Comparison of ENCODE assay signal across 23 cellular contexts in the genomic region with DNA sequence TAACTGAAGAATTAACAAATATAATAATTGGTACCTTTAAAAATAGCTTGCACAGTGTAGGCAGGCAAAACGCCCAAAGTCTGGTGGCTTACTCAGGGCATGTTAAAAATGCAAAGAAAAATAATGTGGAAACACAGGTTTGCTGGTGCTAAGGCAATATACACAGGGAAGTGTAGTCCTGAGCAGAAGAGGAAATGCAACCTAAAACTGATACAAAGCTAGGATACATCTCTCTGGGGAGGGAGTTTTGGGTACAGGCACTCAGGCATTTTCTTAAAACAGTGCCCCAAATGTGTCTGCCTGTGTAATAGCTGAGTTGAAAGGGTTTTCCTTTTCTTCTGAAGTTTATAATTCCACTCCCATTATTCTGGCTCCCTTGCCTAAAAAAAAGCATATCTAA. TPM values are rescaled to one million over a fixed set of nuclear protein-coding genes. Genes with fewer than 3 reads are reported as not detected.
DNase-seq lines count a peak whose midpoint lies in the region; ATAC-seq and TF ChIP-seq lines count a peak whose summit lies in the region.
"Had no signal": no experiment of that assay in that cellular context is flagged by ENCODE, and none has a peak within 500 bp of the region (broad histone marks: within the 10 kb centered on the region; RNA-seq: fewer than 3 reads in every experiment).

No MANE protein-coding gene starts in this region.

- CTCF ChIA-PET in Calu3 (lab: Charles Lee), result no interaction called here

- H3K4me1 ChIP-seq in right lobe of liver, result peaks cover 0 to 5% (median 0%) of the 10 kb centered on the region in 4 donors
- H3K4me1 ChIP-seq: thyroid gland had no signal

- H3K27ac Mint-ChIP-seq in Calu3 (ENCODE audit: unreplicated experiment), result peak overlapping the region; percentile 18
- H3K27ac Mint-ChIP-seq in memory B cell, result peak overlapping the region; percentile 5
- H3K27ac Mint-ChIP-seq: activated CD4-positive, alpha-beta T cell treated with anti-CD3 and anti-CD28 coated beads, Interleukin-2, amount 10 ng/mL, durations not matched to agents 24 days and 14 days; activated T-helper 2 cell treated with anti-CD3 and anti-CD28 coated beads, Interferon-gamma antibody, Interleukin-2, Interleukin-4, amounts not matched to agents 10 μg/mL and 5 μg/mL and 100 μg/mL, durations not matched to agents 14 hours and 24 hours and 36 hours; nephron progenitor cell; stimulated activated naive B cell treated with anti-CD40 and anti-IgM and Interleukin-4, amounts not matched to agents 10 μg/mL and 1 μg/mL and 100 μg/mL, for 72 hours had no signal

- WGBS in right lobe of liver (ENCODE audit: insufficient coverage, low coverage, low lambda C conversion rate, missing lambda C conversion rate), result 15% methylated on average over 1 of the region's 1 CpG

- no TSS peak for BruUV-seq in Calu3 (replicated peaks; lab: Mats Ljungman, UMichigan)

- no peak overlapping the region for H3K27ac ChIP-seq in right lobe of liver
- H3K27ac ChIP-seq: body of pancreas, esophagus squamous epithelium, thyroid gland had no signal

- TF ChIP-seq CTCF in Calu3 (IDR thresholded peaks at IDR 0.05; ENCODE audit: unreplicated experiment) (no peak), right lobe of liver (IDR thresholded peaks at IDR 0.05) (no peak)

- peak; percentile 68 for ATAC-seq in GM19438 (IDR thresholded peaks at IDR 0.05; ENCODE audit: low read depth, unreplicated experiment)
- ATAC-seq in memory B cell (ENCODE audit: low read depth), result no peak
- ATAC-seq in right lobe of liver, result no peak
- ATAC-seq in esophagus mucosa, result no peak
- ATAC-seq: body of pancreas; stimulated activated naive B cell treated with anti-CD40 and anti-IgM and Interleukin-4, amounts not matched to agents 10 μg/mL and 1 μg/mL and 100 μg/mL, for 72 hours had no signal

- intact Hi-C loops in Calu3 (cut with micrococcal nuclease; ENCODE audit: unreplicated experiment), result loop anchor here (5.0 to 10.0 kb wide), 4 partner anchors 163 to 840 kb away; no protein-coding TSS in a partner anchor
- intact Hi-C loops in right lobe of liver (cut with DNase I), result no loop called here

- H3K27me3 ChIP-seq in right lobe of liver, result no peaks in the 10 kb centered on the region
- H3K27me3 ChIP-seq: body of pancreas, esophagus squamous epithelium, thyroid gland had no signal

- H3K36me3 ChIP-seq in right lobe of liver, result no peaks in the 10 kb centered on the region
- H3K36me3 ChIP-seq: esophagus squamous epithelium, thyroid gland had no signal

- H3K36me3 Mint-ChIP-seq in Calu3 (ENCODE audit: insufficient read depth, unreplicated experiment) (no peaks in the 10 kb centered on the region), memory B cell (no peaks in the 10 kb centered on the region)
- H3K36me3 Mint-ChIP-seq: stimulated activated naive B cell treated with anti-CD40 and anti-IgM and Interleukin-4, amounts not matched to agents 10 μg/mL and 1 μg/mL and 100 μg/mL, for 72 hours had no signal

- H3K4me3 Mint-ChIP-seq in Calu3 (ENCODE audit: low read depth, unreplicated experiment) (no peak overlapping the region), memory B cell (no peak overlapping the region)
- H3K4me3 Mint-ChIP-seq: activated CD4-positive, alpha-beta T cell treated with anti-CD3 and anti-CD28 coated beads, Interleukin-2, amount 10 ng/mL, durations not matched to agents 24 days and 14 days; nephron progenitor cell; stimulated activated naive B cell treated with anti-CD40 and anti-IgM and Interleukin-4, amounts not matched to agents 10 μg/mL and 1 μg/mL and 100 μg/mL, for 72 hours had no signal

- DNase-seq in Calu3 (no peak), Kasumi-1 (lab: John Stamatoyannopoulos, UW) (peak; percentile 6 to 15), memory B cell (ENCODE audit: low spot score in 2 of 2) (no peak), right lobe of liver (no peak), NCI-H187 (lab: John Stamatoyannopoulos, UW) (no peak), SW480 (ENCODE audit: low spot score) (no peak)
- DNase-seq: activated CD4-positive, alpha-beta T cell treated with anti-CD3 and anti-CD28 coated beads, Interleukin-2, amount 10 ng/mL, durations not matched to agents 24 days and 14 days; body of pancreas; DMS79 treated with DMSO at 0.1 percent for 48 hours; effector CD8-positive, alpha-beta T cell; esophagus squamous epithelium; NCI-H1417; NCI-H526 treated with DMSO at 0.1 percent for 48 hours; nephron progenitor cell; posterior cingulate gyrus; SHP77; stimulated activated naive B cell treated with anti-CD40 and anti-IgM and Interleukin-4, amounts not matched to agents 10 μg/mL and 1 μg/mL and 100 μg/mL, for 72 hours; thyroid gland had no signal

- no peaks in the 10 kb centered on the region for H3K9me3 ChIP-seq in right lobe of liver
- H3K9me3 ChIP-seq: body of pancreas, esophagus squamous epithelium, thyroid gland had no signal

- no peak overlapping the region for H3K4me3 ChIP-seq in right lobe of liver
- H3K4me3 ChIP-seq: body of pancreas, esophagus squamous epithelium, thyroid gland had no signal

- H3K27me3 Mint-ChIP-seq in Calu3 (ENCODE audit: unreplicated experiment), result no peaks in the 10 kb centered on the region
- no peaks in the 10 kb centered on the region for H3K27me3 Mint-ChIP-seq in memory B cell
- H3K27me3 Mint-ChIP-seq: stimulated activated naive B cell treated with anti-CD40 and anti-IgM and Interleukin-4, amounts not matched to agents 10 μg/mL and 1 μg/mL and 100 μg/mL, for 72 hours had no signal

- H3K9me3 Mint-ChIP-seq in Calu3 (ENCODE audit: low read depth, unreplicated experiment), result no peaks in the 10 kb centered on the region
- H3K9me3 Mint-ChIP-seq in memory B cell, result no peaks in the 10 kb centered on the region
- H3K9me3 Mint-ChIP-seq: activated CD4-positive, alpha-beta T cell treated with anti-CD3 and anti-CD28 coated beads, Interleukin-2, amount 10 ng/mL, durations not matched to agents 24 days and 14 days; activated T-helper 2 cell treated with anti-CD3 and anti-CD28 coated beads, Interferon-gamma antibody, Interleukin-2, Interleukin-4, amounts not matched to agents 10 μg/mL and 5 μg/mL and 100 μg/mL, durations not matched to agents 14 hours and 24 hours and 36 hours; nephron progenitor cell; stimulated activated naive B cell treated with anti-CD40 and anti-IgM and Interleukin-4, amounts not matched to agents 10 μg/mL and 1 μg/mL and 100 μg/mL, for 72 hours had no signal

- no peak for TF ChIP-seq POLR2A in right lobe of liver (IDR thresholded peaks at IDR 0.05)

- H3K4me1 Mint-ChIP-seq in Calu3 (ENCODE audit: low read depth, unreplicated experiment) (no peaks in the 10 kb centered on the region), memory B cell (peaks cover 3% of the 10 kb centered on the region)
- H3K4me1 Mint-ChIP-seq: nephron progenitor cell had no signal

RNA-seq across cellular contexts. Expression of gene TMPRSS11E, which starts 47.4 kb away (rescaled TPM):
- total RNA-seq in Calu3 (2022) (not detected in 2 replicates), right lobe of liver (not detected), esophagus mucosa (120 TPM)
- total RNA-seq: activated CD4-positive, alpha-beta T cell treated with anti-CD3 and anti-CD28 coated beads, Interleukin-2, amount 10 ng/mL, durations not matched to agents 24 days and 14 days; activated T-helper 2 cell treated with anti-CD3 and anti-CD28 coated beads, Interferon-gamma antibody, Interleukin-2, Interleukin-4, amounts not matched to agents 10 μg/mL and 5 μg/mL and 100 μg/mL, durations not matched to agents 14 hours and 24 hours and 36 hours; OCI-LY7; T-helper 1 cell treated with Interleukin-12 subunit alpha and Interleukin-12 subunit beta and Interleukin-4 antibody, amounts not matched to agents 30 ng/mL and 1 ng/mL, for 36 hours had no signal

Comparison
In these comparisons a context has a peak if more than half of its experiments do, and no peak if none do; other contexts are left out.
1. DNase-seq: peak in Kasumi-1 (2 of 2); none in Calu3 (single experiment), memory B cell (0 of 2), right lobe of liver (0 of 3), NCI-H187 (0 of 2) and SW480 (single experiment).
2. RNA of gene TMPRSS11E, which starts 47.4 kb away (total RNA-seq): 120 TPM in esophagus mucosa (single experiment); not detected in Calu3 and not detected in right lobe of liver; every median in the first group is over 10 times any median in the second.